Comparison of ENCODE assay signal across 8 cellular contexts in the genomic region with DNA sequence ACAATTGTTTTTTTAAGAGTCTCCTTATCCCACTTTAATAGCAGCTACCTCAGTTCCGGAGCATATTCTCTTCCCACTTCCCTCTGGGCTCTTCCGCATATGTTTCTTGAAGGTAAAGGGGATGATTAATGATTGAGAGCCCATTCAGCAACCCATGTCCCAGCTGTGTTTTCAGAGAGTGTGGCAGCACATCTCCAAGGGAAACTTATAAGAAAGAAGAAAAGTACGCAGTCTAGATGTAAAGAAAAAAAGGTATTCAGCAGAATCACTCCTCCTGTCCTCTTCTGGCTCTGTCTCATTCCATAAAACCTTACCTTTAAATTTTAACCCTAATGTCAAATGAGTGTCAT. TPM values are rescaled to one million over a fixed set of nuclear protein-coding genes. Genes with fewer than 3 reads are reported as not detected.
DNase-seq lines count a peak whose midpoint lies in the region; ATAC-seq and TF ChIP-seq lines count a peak whose summit lies in the region.

No MANE protein-coding gene starts in this region.

- H4K20me1 ChIP-seq in BLaER1 treated with 17β-estradiol and CSF1 and Interleukin-3, amounts not matched to agents 10 nM and 100 nM: no peaks in the 10 kb centered on the region
- H4K20me1 ChIP-seq in GM23248 (ENCODE audit: insufficient read depth): no peaks in the 10 kb centered on the region

- H2AFZ ChIP-seq in GM23248: peak overlapping the region; percentile 100

- CTCF ChIA-PET in T-cell (lab: Charles Lee): interaction anchor here (0.6 to 0.9 kb wide), 3 partner anchors 17 to 61 kb away, joined by 3 to 11 read pairs (median 3); no protein-coding TSS in a partner anchor

- peaks cover 0 to 5% (median 0%) of the 10 kb centered on the region in 11 experiments; a peak in 2 of 22 replicates for H3K9me3 ChIP-seq in BLaER1 treated with 17β-estradiol and CSF1 and Interleukin-3, amounts not matched to agents 10 nM and 100 nM (replicated peaks in 1 of 11)
- H3K9me3 ChIP-seq in GM23248 (ENCODE audit: low read depth): no peaks in the 10 kb centered on the region

- no peaks in the 10 kb centered on the region for H3K36me3 ChIP-seq in BLaER1 treated with 17β-estradiol and CSF1 and Interleukin-3, amounts not matched to agents 10 nM and 100 nM
- H3K36me3 ChIP-seq in GM23248 (ENCODE audit: low read depth) (no peaks in the 10 kb centered on the region), kidney epithelial cell (ENCODE audit: control insufficient read depth, insufficient read depth, low read length) (no peaks in the 10 kb centered on the region)

- peak overlapping the region; percentile 33 to 74 (median 65); a peak in 21 of 22 replicates for H3K9ac ChIP-seq in BLaER1 treated with 17β-estradiol and CSF1 and Interleukin-3, amounts not matched to agents 10 nM and 100 nM
- peak overlapping the region; percentile 79 for H3K9ac ChIP-seq in GM23248

- peak; percentile 7 to 19 (median 13) for ATAC-seq in T-cell (replicated peaks in 1 of 4)

- H3K79me2 ChIP-seq in GM23248 (ENCODE audit: insufficient read depth): no peaks in the 10 kb centered on the region

- H3K27ac ChIP-seq in BLaER1 treated with 17β-estradiol and CSF1 and Interleukin-3, amounts not matched to agents 10 nM and 100 nM: peak overlapping the region in 5 of 11 experiments; percentile 10 to 44 (median 31); a peak in 2 of 22 replicates
- 0 out of 2 replicates have a peak overlapping the region, but pooled peaks have one; percentile 32 for H3K27ac ChIP-seq in GM23248

- H3F3A ChIP-seq in GM23248 (ENCODE audit: insufficient read depth): no peaks in the 10 kb centered on the region

- peak overlapping the region; percentile 84 to 85 for H3K27ac Mint-ChIP-seq in T-cell

- DNase-seq in GM23248: no peak
- no peak for DNase-seq in T-cell
- no peak for DNase-seq in kidney epithelial cell (ENCODE audit: low read depth)
- no peak for DNase-seq in anterior cingulate cortex (lab: John Stamatoyannopoulos, UW)
- DNase-seq in stimulated activated CD4-positive, alpha-beta T cell treated with anti-CD3 and anti-CD28 coated beads, Interleukin-2, amount 100 ng/mL, for 24 hours: no peak
- DNase-seq in NCI-H2107 treated with DMSO at 0.1 percent for 48 hours (lab: John Stamatoyannopoulos, UW; ENCODE audit: unreplicated experiment): no peak
- DNase-seq in AG20443 (ENCODE audit: low spot score): no peak

- in situ Hi-C loops in GM23248 (cut with MboI): no loop called here

- POLR2A ChIA-PET in T-cell (lab: Charles Lee): no interaction called here

- H3K4me1 ChIP-seq in BLaER1 treated with 17β-estradiol and CSF1 and Interleukin-3, amounts not matched to agents 10 nM and 100 nM: peaks cover 0 to 4% (median 0%) of the 10 kb centered on the region in 10 experiments; a peak in 2 of 20 replicates
- no peaks in the 10 kb centered on the region for H3K4me1 ChIP-seq in GM23248 (ENCODE audit: insufficient read depth)

- H3K9me2 ChIP-seq in GM23248 (ENCODE audit: insufficient read depth): no peaks in the 10 kb centered on the region

- peaks cover 13 to 18% (median 14%) of the 10 kb centered on the region in 3 donors for H3K4me1 Mint-ChIP-seq in T-cell

- peaks cover 13 to 24% of the 10 kb centered on the region in 2 donors for H3K27me3 Mint-ChIP-seq in T-cell

- no peaks in the 10 kb centered on the region for H3K27me3 ChIP-seq in BLaER1 treated with 17β-estradiol and CSF1 and Interleukin-3, amounts not matched to agents 10 nM and 100 nM
- H3K27me3 ChIP-seq in GM23248 (replicated peaks; ENCODE audit: insufficient read depth) (no peaks in the 10 kb centered on the region), kidney epithelial cell (ENCODE audit: control insufficient read depth, insufficient read depth, low read length) (no peaks in the 10 kb centered on the region)

- H3K4me2 ChIP-seq in BLaER1 treated with 17β-estradiol and CSF1 and Interleukin-3, amounts not matched to agents 10 nM and 100 nM: peak overlapping the region; percentile 70 to 88 (median 81)
- peak overlapping the region; percentile 96 for H3K4me2 ChIP-seq in GM23248 (ENCODE audit: unreplicated experiment)

- peak overlapping the region; percentile 48 to 70 (median 58) for H3K4me3 ChIP-seq in BLaER1 treated with 17β-estradiol and CSF1 and Interleukin-3, amounts not matched to agents 10 nM and 100 nM
- H3K4me3 ChIP-seq in GM23248 (peak overlapping the region; percentile 88), kidney epithelial cell (ENCODE audit: low read depth, low read length) (peak overlapping the region; percentile 66)

- no peak for TF ChIP-seq CTCF in kidney epithelial cell (IDR thresholded peaks at IDR 0.05; ENCODE audit: insufficient read depth, low read length, poor library complexity, severe bottlenecking)

- no peaks in the 10 kb centered on the region for H3K9me3 Mint-ChIP-seq in T-cell

- H3K36me3 Mint-ChIP-seq in T-cell: no peaks in the 10 kb centered on the region

- WGBS in GM23248 (ENCODE audit: low coverage in 1 of 2, low lambda C conversion rate in 2 of 2, missing lambda C conversion rate in 2 of 2), 2 experiments: 19 to 21% methylated on average over 3 of the region's 3 CpGs

- peak overlapping the region; percentile 81 to 87 (median 85) for H3K4me3 Mint-ChIP-seq in T-cell

RNA-seq across cellular contexts. Expression of a gene that starts 9.7 kb away (rescaled TPM):
- total RNA-seq in GM23248 (2014; rRNA removed; shearing (Covaris generic)): 0.25 TPM in 1 of 2 replicates, not detected in the other
- polyA plus RNA-seq in GM23248 (2016; fragmentation: Nextera tagmentation; extraction: Ambion mirVana): 1.3 and 1.6 TPM in 2 replicates
- total RNA-seq in T-cell (under 1 TPM in 4 of 5 donors, not detected in 1; 0.29 to 0.88 (median 0.52) TPM), kidney epithelial cell (1.0 and 1.2 TPM in 2 replicates)

RNA-seq across cellular contexts. Expression of a gene that starts 30.8 kb away (rescaled TPM):
- 25.7 and 39.1 TPM in 2 replicates for total RNA-seq in GM23248 (2014; rRNA removed; shearing (Covaris generic))
- polyA plus RNA-seq in GM23248 (2016; fragmentation: Nextera tagmentation; extraction: Ambion mirVana): 47.2 and 59.6 TPM in 2 replicates
- total RNA-seq in T-cell (10 to 100 TPM; 31.0 to 57.9 (median 51.5) TPM), kidney epithelial cell (50.9 and 82.2 TPM in 2 replicates)
